8 cellular contexts compared by ENCODE assay signal in genomic region chr10:61024801-61025201, GRCh38.
DNase-seq lines count a peak whose midpoint lies in the region; ATAC-seq and TF ChIP-seq lines count a peak whose summit lies in the region.

No MANE protein-coding gene starts in this region.

- ATAC-seq in HG03521 (IDR thresholded peaks at IDR 0.05; ENCODE audit: unreplicated experiment) (peak; percentile 62), mucosa of descending colon (no peak), HG02970 (IDR thresholded peaks at IDR 0.05; ENCODE audit: low FRiP score, unreplicated experiment) (no peak)

- dilution Hi-C loops in mammary epithelial cell (cut with HindIII; ENCODE audit: low sequenced_read_pairs): no loop called here

- H3K4me1 ChIP-seq in DOHH2 (ENCODE audit: control insufficient read depth, low read length): no peaks in the 10 kb centered on the region
- H3K4me1 ChIP-seq in mammary epithelial cell (ENCODE audit: insufficient read depth, low read length): peaks cover 8% of the 10 kb centered on the region
- H3K4me1 ChIP-seq in mucosa of descending colon (ENCODE audit: low read depth): no peaks in the 10 kb centered on the region

- H3K9ac ChIP-seq in mammary epithelial cell (ENCODE audit: insufficient read depth, low read length): no peak overlapping the region

- H3K4me2 ChIP-seq in DOHH2 (ENCODE audit: low read length) (no peak overlapping the region), mammary epithelial cell (ENCODE audit: insufficient read depth, low read depth, low read length) (no peak overlapping the region)

- WGBS in mammary epithelial cell (ENCODE audit: low coverage, missing lambda C conversion rate): 36% methylated on average over 3 of the region's 3 CpGs

- H3K27me3 ChIP-seq in DOHH2 (ENCODE audit: control insufficient read depth, low read length) (peaks cover 4% of the 10 kb centered on the region; the same call in 1 of the 2 replicates), mammary epithelial cell (ENCODE audit: insufficient read depth, low read length) (peaks cover 3% of the 10 kb centered on the region)

- H3K79me2 ChIP-seq in DOHH2 (ENCODE audit: control insufficient read depth, low read length) (no peaks in the 10 kb centered on the region), mammary epithelial cell (ENCODE audit: insufficient read depth, low read length) (no peaks in the 10 kb centered on the region)

- H4K20me1 ChIP-seq in DOHH2 (ENCODE audit: control insufficient read depth, insufficient read depth, low read depth, low read length) (no peaks in the 10 kb centered on the region), mammary epithelial cell (ENCODE audit: insufficient read depth, low read length) (no peaks in the 10 kb centered on the region)

- no peaks in the 10 kb centered on the region for H3K9me3 ChIP-seq in DOHH2 (ENCODE audit: control insufficient read depth, insufficient read depth, low read length)
- no peaks in the 10 kb centered on the region for H3K9me3 ChIP-seq in mammary epithelial cell (replicated peaks; ENCODE audit: insufficient read depth, low read length)
- H3K9me3 ChIP-seq in mucosa of descending colon: no peaks in the 10 kb centered on the region

- intact Hi-C loops in mammary epithelial cell (cut with micrococcal nuclease) (no loop called here), mucosa of descending colon (cut with DNase I, micrococcal nuclease) (no loop called here)

- no peaks in the 10 kb centered on the region for H3F3A ChIP-seq in DOHH2 (ENCODE audit: control insufficient read depth, insufficient read depth)

- DNase-seq in mammary epithelial cell: no peak
- no peak for DNase-seq in mucosa of descending colon
- no peak for DNase-seq in NCI-H748 treated with DMSO at 0.1 percent for 48 hours (lab: John Stamatoyannopoulos, UW)
- no peak for DNase-seq in NCI-H1436 (lab: John Stamatoyannopoulos, UW)
- DNase-seq in activated CD4-positive, alpha-beta T cell treated with anti-CD3 and anti-CD28 coated beads, Interleukin-2, amount 50 U/mL, for 48 hours: no peak

- H3K4me3 ChIP-seq in DOHH2 (ENCODE audit: low read length) (no peak overlapping the region), mammary epithelial cell (replicated peaks in 1 of 3; ENCODE audit: insufficient read depth in 1 of 3, low read depth in 2 of 3, low read length in 3 of 3) (no peak overlapping the region), mucosa of descending colon (no peak overlapping the region)

- no peak overlapping the region for H3K27ac ChIP-seq in DOHH2 (ENCODE audit: low read depth, low read length)
- no peak overlapping the region for H3K27ac ChIP-seq in mammary epithelial cell (ENCODE audit: insufficient read depth, low read depth, low read length)

- H2AFZ ChIP-seq in mammary epithelial cell (ENCODE audit: low read depth, low read length): no peak overlapping the region

- in situ Hi-C loops in mammary epithelial cell (cut with MboI; ENCODE audit: low sequenced_read_pairs in 2 of 2): no loop called here

- H3K36me3 ChIP-seq in DOHH2 (ENCODE audit: control insufficient read depth, low read length) (no peaks in the 10 kb centered on the region), mammary epithelial cell (ENCODE audit: insufficient read depth, low read length) (no peaks in the 10 kb centered on the region), mucosa of descending colon (ENCODE audit: low read depth) (no peaks in the 10 kb centered on the region)

- no peaks in the 10 kb centered on the region for H3K9me2 ChIP-seq in DOHH2 (replicated peaks; ENCODE audit: control insufficient read depth, low read length)

- CTCF ChIA-PET in mammary epithelial cell (lab: Charles Lee; ENCODE audit: low non-redundant PET): interaction anchor here (0.6 kb wide), 1 partner anchor 87 kb away, joined by 3 read pairs; no protein-coding TSS in a partner anchor

- TF ChIP-seq CTCF in DOHH2 (IDR thresholded peaks at IDR 0.05; ENCODE audit: low read depth, low read length, poor library complexity, severe bottlenecking): peak; percentile 60
- TF ChIP-seq CTCF in mammary epithelial cell (conservative IDR thresholded peaks at IDR 0.05 in 1 of 2, IDR thresholded peaks at IDR 0.05 in 1 of 2; ENCODE audit: extremely low read depth in 1 of 2, insufficient read depth in 1 of 2, low read depth in 1 of 2, low read length in 2 of 2): peak; percentile 48 to 60
- peak; percentile 13 for TF ChIP-seq CTCF in mucosa of descending colon (IDR thresholded peaks at IDR 0.05)

- BruUV-seq in mammary epithelial cell (replicated peaks; lab: Mats Ljungman, UMichigan): no TSS peak
